ENCODE assay signal across 8 cellular contexts in genomic region chr12:122470576-122470975, GRCh38. TPM values are rescaled to one million over a fixed set of nuclear protein-coding genes. Genes with fewer than 3 reads are reported as not detected.
DNase-seq lines count a peak whose midpoint lies in the region; ATAC-seq and TF ChIP-seq lines count a peak whose summit lies in the region.
"Not testable (repeated sequence)": the region's sequence is repeated elsewhere in the genome, so short reads cannot be mapped to it uniquely, and the experiment has no call there.

No MANE protein-coding gene starts in this region.

- TF ChIP-seq CTCF in HEK293 (tag by site-specific recombination; IDR thresholded peaks at IDR 0.05); VCaP (conservative IDR thresholded peaks at IDR 0.05); esophagus muscularis mucosa (IDR thresholded peaks at IDR 0.05); mesothelial cell of epicardium (IDR thresholded peaks at IDR 0.05; ENCODE audit: unreplicated experiment); suprapubic skin (IDR thresholded peaks at IDR 0.05): not testable (repeated sequence)

- H3K9me3 ChIP-seq in HEK293 (ENCODE audit: control insufficient read depth, insufficient read depth, low read depth, low read length); esophagus muscularis mucosa; suprapubic skin: not testable (repeated sequence)

- H3K4me3 Mint-ChIP-seq in activated naive CD8-positive, alpha-beta T cell treated with anti-CD3 and anti-CD28 coated beads, Interleukin-2, amount 10 ng/mL, durations not matched to agents 7 days and 5 days; mesothelial cell of epicardium: not testable (repeated sequence)

- not testable (repeated sequence) for H3K4me1 ChIP-seq in HEK293 (ENCODE audit: control insufficient read depth, insufficient read depth, low read length); suprapubic skin
- peaks cover 6 to 16% (median 14%) of the 10 kb centered on the region in 4 donors for H3K4me1 ChIP-seq in esophagus muscularis mucosa

- H3K4me3 ChIP-seq in HEK293 (ENCODE audit: low read depth, low read length); esophagus muscularis mucosa; suprapubic skin: not testable (repeated sequence)

- POLR2A ChIA-PET in HEK293 (lab: Yijun Ruan, JAX): interaction anchor here (1.7 kb wide), 1 partner anchor 71 kb away, joined by 12 read pairs; no protein-coding TSS in a partner anchor
- POLR2A ChIA-PET in activated naive CD8-positive, alpha-beta T cell treated with anti-CD3 and anti-CD28 coated beads, Interleukin-2, amount 10 ng/mL, durations not matched to agents 7 days and 5 days (lab: Charles Lee): interaction anchor here (1.8 to 2.5 kb wide), 2 partner anchors 49 to 71 kb away, joined by 6 to 12 read pairs; partner anchors contain the start of gene CLIP1

- H3K27ac Mint-ChIP-seq in activated naive CD8-positive, alpha-beta T cell treated with anti-CD3 and anti-CD28 coated beads, Interleukin-2, amount 10 ng/mL, durations not matched to agents 7 days and 5 days: not testable (repeated sequence)
- peak overlapping the region; percentile 98 for H3K27ac Mint-ChIP-seq in mesothelial cell of epicardium

- not testable (repeated sequence) for H3K36me3 Mint-ChIP-seq in activated naive CD8-positive, alpha-beta T cell treated with anti-CD3 and anti-CD28 coated beads, Interleukin-2, amount 10 ng/mL, durations not matched to agents 7 days and 5 days
- H3K36me3 Mint-ChIP-seq in mesothelial cell of epicardium: peaks cover 14% of the 10 kb centered on the region

- H3K27me3 Mint-ChIP-seq in activated naive CD8-positive, alpha-beta T cell treated with anti-CD3 and anti-CD28 coated beads, Interleukin-2, amount 10 ng/mL, durations not matched to agents 7 days and 5 days; mesothelial cell of epicardium (ENCODE audit: low read depth): not testable (repeated sequence)

- not testable (repeated sequence) for TF ChIP-seq EP300 in esophagus muscularis mucosa (IDR thresholded peaks at IDR 0.05); suprapubic skin (IDR thresholded peaks at IDR 0.05)

- CTCF ChIA-PET in HEK293 (lab: Yijun Ruan, JAX): interaction anchor here (0.6 to 7.6 kb wide), 10 partner anchors 9 to 250 kb away, joined by 3 to 156 read pairs (median 5); no protein-coding TSS in a partner anchor

- 90% methylated on average over 7 of the region's 7 CpGs for WGBS in esophagus muscularis mucosa
- WGBS in suprapubic skin: 94% methylated on average over 7 of the region's 7 CpGs

- ATAC-seq in activated naive CD8-positive, alpha-beta T cell treated with anti-CD3 and anti-CD28 coated beads, Interleukin-2, amount 10 ng/mL, durations not matched to agents 7 days and 5 days (ENCODE audit: low read depth); left lobe of liver: not testable (repeated sequence)

- DNase-seq in activated naive CD8-positive, alpha-beta T cell treated with anti-CD3 and anti-CD28 coated beads, Interleukin-2, amount 10 ng/mL, durations not matched to agents 7 days and 5 days: peak; percentile 12
- not testable (repeated sequence) for DNase-seq in esophagus muscularis mucosa (ENCODE audit: extremely low spot score); mesothelial cell of epicardium (ENCODE audit: low spot score in 2 of 2, unreplicated experiment in 2 of 2)
- peak; percentile 35 for DNase-seq in left lobe of liver (ENCODE audit: low spot score)
- peak in 1 of 2 donors; percentile 67 for DNase-seq in suprapubic skin (ENCODE audit: low spot score in 2 of 2)
- peak; percentile 40 for DNase-seq in ureter (ENCODE audit: low spot score)

- H3K27ac ChIP-seq in HEK293 (ENCODE audit: extremely low read depth, low read depth, low read length): not testable (repeated sequence)
- H3K27ac ChIP-seq in VCaP: peak overlapping the region; percentile 38; the same call in 1 of the 2 replicates
- peak overlapping the region; percentile 46 to 79 (median 77) for H3K27ac ChIP-seq in esophagus muscularis mucosa (replicated peaks in 1 of 4)
- peak overlapping the region; percentile 80 for H3K27ac ChIP-seq in suprapubic skin

- H3K36me3 ChIP-seq in HEK293 (ENCODE audit: control insufficient read depth in 2 of 2, insufficient read depth in 1 of 2, low read length in 2 of 2) (peaks cover 30 to 35% of the 10 kb centered on the region in 2 experiments), esophagus muscularis mucosa (peaks cover 17 to 34% (median 32%) of the 10 kb centered on the region in 4 donors), suprapubic skin (peaks cover 30% of the 10 kb centered on the region)

- not testable (repeated sequence) for H3K27me3 ChIP-seq in esophagus muscularis mucosa, suprapubic skin

- TF ChIP-seq POLR2A in esophagus muscularis mucosa (IDR thresholded peaks at IDR 0.05; ENCODE audit: low read depth); suprapubic skin (IDR thresholded peaks at IDR 0.05): not testable (repeated sequence)

- peaks cover 12% of the 10 kb centered on the region for H3K4me1 Mint-ChIP-seq in activated naive CD8-positive, alpha-beta T cell treated with anti-CD3 and anti-CD28 coated beads, Interleukin-2, amount 10 ng/mL, durations not matched to agents 7 days and 5 days
- H3K4me1 Mint-ChIP-seq in mesothelial cell of epicardium: peaks cover 12% of the 10 kb centered on the region

- not testable (repeated sequence) for H3K9me3 Mint-ChIP-seq in activated naive CD8-positive, alpha-beta T cell treated with anti-CD3 and anti-CD28 coated beads, Interleukin-2, amount 10 ng/mL, durations not matched to agents 7 days and 5 days; mesothelial cell of epicardium

- intact Hi-C loops in esophagus muscularis mucosa (cut with DNase I): loop anchor here (5.0 kb wide), 1 partner anchor 123 kb away; no protein-coding TSS in a partner anchor

TF ChIP-seq in HEK293, 187 proteins besides CTCF, POLR2A, EP300 and RAD21:
- 0 out of 2 replicates have a peak, but pooled peaks have one; percentile 9 for TF ChIP-seq ZFHX2 (tag by site-specific recombination; conservative IDR thresholded peaks at IDR 0.05)

RNA-seq across cellular contexts. Expression of gene ZCCHC8, which starts 30.2 kb away (rescaled TPM):
- total RNA-seq in activated naive CD8-positive, alpha-beta T cell treated with anti-CD3 and anti-CD28 coated beads, Interleukin-2, amount 10 ng/mL, durations not matched to agents 7 days and 5 days: 10 to 100 TPM; 44.8 to 45.3 TPM
- total RNA-seq in esophagus muscularis mucosa: 10 to 100 TPM; 12.1 to 19.1 (median 14.1) TPM
- 9.9 TPM for total RNA-seq in left lobe of liver
- total RNA-seq in mesothelial cell of epicardium: 27.2 to 28.6 TPM (median 28.4 TPM) in 3 replicates
- total RNA-seq in suprapubic skin: 10 to 100 TPM; 21.5 to 49.7 (median 30.2) TPM
- total RNA-seq in ureter: 32.2 TPM

RNA-seq across cellular contexts. Expression of gene CLIP1, which starts 48.1 kb away (rescaled TPM):
- 10 to 100 TPM; 61.2 to 61.5 TPM for total RNA-seq in activated naive CD8-positive, alpha-beta T cell treated with anti-CD3 and anti-CD28 coated beads, Interleukin-2, amount 10 ng/mL, durations not matched to agents 7 days and 5 days
- total RNA-seq in esophagus muscularis mucosa (100 to 1,000 TPM; 234 to 263 (median 250) TPM), left lobe of liver (38.9 TPM), mesothelial cell of epicardium (58.9 to 65.2 TPM (median 61.9 TPM) in 3 replicates), suprapubic skin (100 to 1,000 TPM; 107 to 170 (median 149) TPM), ureter (110 TPM)

RNA-seq across cellular contexts. Expression of gene RSRC2, which starts 56.2 kb away (rescaled TPM):
- total RNA-seq in activated naive CD8-positive, alpha-beta T cell treated with anti-CD3 and anti-CD28 coated beads, Interleukin-2, amount 10 ng/mL, durations not matched to agents 7 days and 5 days: 100 to 1,000 TPM; 108 to 115 TPM
- 10 to 100 TPM; 46.5 to 68.9 (median 48.6) TPM for total RNA-seq in esophagus muscularis mucosa
- total RNA-seq in left lobe of liver: 25.2 TPM
- total RNA-seq in mesothelial cell of epicardium: 124 to 131 TPM (median 131 TPM) in 3 replicates
- 100 to 1,000 TPM in 1 of 4 donors, 10 to 100 TPM in 3; 46.7 to 155 (median 53.5) TPM for total RNA-seq in suprapubic skin
- total RNA-seq in ureter: 72.5 TPM

RNA-seq across cellular contexts. Expression of gene KNTC1, which starts 56.5 kb away (rescaled TPM):
- 100 to 1,000 TPM; 125 to 130 TPM for total RNA-seq in activated naive CD8-positive, alpha-beta T cell treated with anti-CD3 and anti-CD28 coated beads, Interleukin-2, amount 10 ng/mL, durations not matched to agents 7 days and 5 days
- total RNA-seq in esophagus muscularis mucosa (10 to 100 TPM in 1 of 4 donors, 1 to 10 TPM in 3; 4.3 to 11.2 (median 6.3) TPM), left lobe of liver (2.4 TPM), mesothelial cell of epicardium (43.1 to 47.8 TPM (median 43.6 TPM) in 3 replicates), suprapubic skin (10 to 100 TPM in 3 of 4 donors, 1 to 10 TPM in 1; 8.6 to 44.4 (median 13.2) TPM), ureter (21.6 TPM)
